In genomic region chr9:116791314-116791713, GRCh38 we compare ENCODE assay signal across 20 cellular contexts.
DNase-seq lines count a peak whose midpoint lies in the region; ATAC-seq and TF ChIP-seq lines count a peak whose summit lies in the region.
"Had no signal": no experiment of that assay in that cellular context is flagged by ENCODE, and none has a peak within 500 bp of the region (broad histone marks: within the 10 kb centered on the region; RNA-seq: fewer than 3 reads in every experiment).

No MANE protein-coding gene starts in this region.

- H3K36me3 Mint-ChIP-seq in nephron (ENCODE audit: low read depth): no peaks in the 10 kb centered on the region
- H3K36me3 Mint-ChIP-seq: activated CD4-positive, alpha-beta memory T cell treated with anti-CD3 and anti-CD28 coated beads for 36 hours; WTC11 had no signal

- no peaks in the 10 kb centered on the region for H3K27me3 Mint-ChIP-seq in nephron (ENCODE audit: low read depth)

- in situ Hi-C loops in G401 (cut with HindIII; ENCODE audit: low sequenced_read_pairs): no loop called here

- DNase-seq in DMS79 treated with DMSO at 0.1 percent for 48 hours (lab: John Stamatoyannopoulos, UW) (peak; percentile 52), NCI-H1436 treated with DMSO at 0.1 percent for 48 hours (lab: John Stamatoyannopoulos, UW) (peak; percentile 81), NCI-H82 treated with DMSO at 0.1 percent for 48 hours (lab: John Stamatoyannopoulos, UW; ENCODE audit: unreplicated experiment) (peak; percentile 96), G401 (ENCODE audit: low spot score) (no peak)
- DNase-seq in stimulated activated CD4-positive, alpha-beta T cell treated with anti-CD3 and anti-CD28 coated beads, Interleukin-4, amount 100 ng/mL, for 24 hours: no peak
- DNase-seq: activated CD4-positive, alpha-beta memory T cell treated with anti-CD3 and anti-CD28 coated beads for 36 hours; activated naive CD4-positive, alpha-beta T cell treated with anti-CD3 and anti-CD28 coated beads, Interleukin-2, amount 50 U/mL, for 16 hours; CD4-positive, alpha-beta T cell; EL; esophagus squamous epithelium; left ventricle myocardium superior; NCI-H187 treated with DMSO at 0.1 percent for 48 hours; NCI-H526; spleen had no signal

- H3K9me3 Mint-ChIP-seq in nephron: no peaks in the 10 kb centered on the region
- H3K9me3 Mint-ChIP-seq: activated CD4-positive, alpha-beta memory T cell treated with anti-CD3 and anti-CD28 coated beads for 36 hours; CD4-positive, alpha-beta T cell; GM23338; WTC11 had no signal

- TF ChIP-seq CTCF in nephron (IDR thresholded peaks at IDR 0.05; ENCODE audit: unreplicated experiment in 3 of 3): no peak

- peaks cover 4% of the 10 kb centered on the region for H3K4me1 Mint-ChIP-seq in nephron

- peak overlapping the region; percentile 36 to 92 (median 80) for H3K27ac Mint-ChIP-seq in nephron
- H3K27ac Mint-ChIP-seq: activated CD4-positive, alpha-beta memory T cell treated with anti-CD3 and anti-CD28 coated beads for 36 hours; CD4-positive, alpha-beta T cell; GM23338; WTC11 had no signal

- ATAC-seq in HG03442 (IDR thresholded peaks at IDR 0.05; ENCODE audit: unreplicated experiment): no peak
- ATAC-seq: GM23338, left ventricle myocardium superior, mucosa of descending colon, Panc1, WTC11 had no signal

- H3K4me3 Mint-ChIP-seq in nephron: no peak overlapping the region
- H3K4me3 Mint-ChIP-seq: activated CD4-positive, alpha-beta memory T cell treated with anti-CD3 and anti-CD28 coated beads for 36 hours; CD4-positive, alpha-beta T cell; GM23338; WTC11 had no signal

Comparison
In these comparisons a context has a peak if more than half of its experiments do, and no peak if none do; other contexts are left out.
1. DNase-seq: peak in DMS79 treated with DMSO at 0.1 percent for 48 hours (single experiment), NCI-H1436 treated with DMSO at 0.1 percent for 48 hours (single experiment) and NCI-H82 treated with DMSO at 0.1 percent for 48 hours (single experiment); none in stimulated activated CD4-positive, alpha-beta T cell treated with anti-CD3 and anti-CD28 coated beads, Interleukin-4, amount 100 ng/mL, for 24 hours (single experiment) and G401 (single experiment).